11 cellular contexts compared by ENCODE assay signal in genomic region chrX:110172215-110172614, GRCh38.
DNase-seq lines count a peak whose midpoint lies in the region; ATAC-seq and TF ChIP-seq lines count a peak whose summit lies in the region.
"Had no signal": no experiment of that assay in that cellular context is flagged by ENCODE, and none has a peak within 500 bp of the region (broad histone marks: within the 10 kb centered on the region; RNA-seq: fewer than 3 reads in every experiment).

No MANE protein-coding gene starts in this region.

- no peak overlapping the region for H3K27ac Mint-ChIP-seq in HFFc6

- ATAC-seq in GM19324 (IDR thresholded peaks at IDR 0.05; ENCODE audit: low FRiP score, unreplicated experiment): peak; percentile 97
- peak; percentile 98 for ATAC-seq in HG02885 (IDR thresholded peaks at IDR 0.05; ENCODE audit: poor library complexity, unreplicated experiment)

- H3K4me1 Mint-ChIP-seq in HFFc6 (ENCODE audit: low read depth): peaks cover 41% of the 10 kb centered on the region

- peaks cover 13% of the 10 kb centered on the region; the same call in 1 of the 2 replicates for H3K36me3 Mint-ChIP-seq in HFFc6 (ENCODE audit: low read depth)

- TF ChIP-seq CTCF in GM10266 (IDR thresholded peaks at IDR 0.05; ENCODE audit: control insufficient read depth, insufficient read depth, low read depth, missing control alignments): no peak
- no peak for TF ChIP-seq CTCF in HFFc6 (IDR thresholded peaks at IDR 0.05)

- no peak overlapping the region for H3K4me3 Mint-ChIP-seq in HFFc6
- H3K4me3 Mint-ChIP-seq: CD4-positive, CD25-positive, alpha-beta regulatory T cell had no signal

- no peaks in the 10 kb centered on the region for H3K9me3 Mint-ChIP-seq in HFFc6
- H3K9me3 Mint-ChIP-seq: CD4-positive, CD25-positive, alpha-beta regulatory T cell had no signal

- no peaks in the 10 kb centered on the region; the same call in 1 of the 2 replicates for H3K27me3 Mint-ChIP-seq in HFFc6 (ENCODE audit: insufficient read depth)
- H3K27me3 Mint-ChIP-seq: CD4-positive, CD25-positive, alpha-beta regulatory T cell had no signal

- peak; percentile 51 for DNase-seq in GM10266 (ENCODE audit: extremely low spot score)
- DNase-seq in MV-4-11 (lab: John Stamatoyannopoulos, UW): peak; percentile 81
- no peak for DNase-seq in NCI-H1105 treated with DMSO at 0.1 percent for 48 hours (lab: John Stamatoyannopoulos, UW)
- DNase-seq in HFFc6: no peak
- no peak for DNase-seq in ureter (ENCODE audit: low spot score)
- no peak for DNase-seq in AG08395 (ENCODE audit: low spot score)
- DNase-seq: amygdala; CD4-positive, CD25-positive, alpha-beta regulatory T cell; stimulated activated CD4-positive, alpha-beta T cell treated with anti-CD3 and anti-CD28 coated beads, Interleukin-1b, Interleukin-23, amount 100 ng/mL, for 48 hours had no signal

Comparison
In these comparisons a context has a peak if more than half of its experiments do, and no peak if none do; other contexts are left out.
1. DNase-seq: peak in GM10266 (single experiment) and MV-4-11 (single experiment); none in NCI-H1105 treated with DMSO at 0.1 percent for 48 hours (single experiment), HFFc6 (single experiment), ureter (single experiment) and AG08395 (single experiment).